Comparison of ENCODE assay signal across 13 cellular contexts in the genomic region with DNA sequence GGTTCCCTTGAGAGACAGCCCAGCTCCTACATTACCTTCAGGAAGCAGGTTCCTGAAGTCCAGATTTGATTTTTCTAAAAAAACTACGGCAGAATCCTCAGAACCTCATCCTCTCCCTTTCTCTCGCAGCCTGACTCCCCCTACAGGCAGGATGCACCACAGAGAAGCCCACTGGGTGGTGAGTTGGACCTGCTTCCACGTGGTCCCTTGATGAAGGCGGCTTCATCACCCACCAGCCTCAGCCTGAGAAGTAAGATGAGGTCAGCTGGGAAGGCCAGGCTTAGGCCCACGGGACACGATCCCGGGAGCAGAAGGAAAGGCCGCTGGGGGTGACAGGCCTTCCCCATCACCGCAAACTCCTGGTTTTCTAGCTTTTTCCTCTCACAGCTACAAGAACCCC.
DNase-seq lines count a peak whose midpoint lies in the region; TF ChIP-seq lines count a peak whose summit lies in the region.
"Had no signal": no experiment of that assay in that cellular context is flagged by ENCODE, and none has a peak within 500 bp of the region (broad histone marks: within the 10 kb centered on the region; RNA-seq: fewer than 3 reads in every experiment).

No MANE protein-coding gene starts in this region.

- H3K27ac Mint-ChIP-seq in progenitor cell of endocrine pancreas = no peak overlapping the region

- DNase-seq in GM06990 (ENCODE audit: extremely low read depth, insufficient read length) (no peak), epithelial cell of esophagus (ENCODE audit: low read depth) (no peak), progenitor cell of endocrine pancreas (ENCODE audit: low spot score, unreplicated experiment) (no peak), PC-9 (no peak), GF-D8 (lab: John Stamatoyannopoulos, UW) (no peak), SW480 (ENCODE audit: low spot score) (no peak), HAP-1 (ENCODE audit: low spot score in 2 of 2) (no peak)
- DNase-seq: activated T-cell treated with anti-CD3 and anti-CD28 coated beads, Interleukin-2, amount 50 U/mL, for 48 hours; midbrain; MM.1S; NK-92 treated with Interleukin-12 subunit alpha and Interleukin-12 subunit beta, amount 100 ng/mL, for 24 hours had no signal

- no peaks in the 10 kb centered on the region for H3K9me3 ChIP-seq in OCI-LY1 (ENCODE audit: low read length)
- no peaks in the 10 kb centered on the region for H3K9me3 ChIP-seq in PC-9 (ENCODE audit: insufficient read depth, low read depth)
- no peaks in the 10 kb centered on the region for H3K9me3 ChIP-seq in HAP-1
- H3K9me3 ChIP-seq: heart left ventricle had no signal

- TF ChIP-seq CTCF in GM06990 (IDR thresholded peaks at IDR 0.05; ENCODE audit: insufficient read depth, low read length, poor library complexity, severe bottlenecking) = peak; percentile 54
- TF ChIP-seq CTCF in OCI-LY1 (IDR thresholded peaks at IDR 0.05; ENCODE audit: low read length) = peak; percentile 70
- TF ChIP-seq CTCF in epithelial cell of esophagus (IDR thresholded peaks at IDR 0.05; ENCODE audit: insufficient read depth, low read depth, low read length, missing control alignments) = peak; percentile 13
- peak; percentile 34 for TF ChIP-seq CTCF in progenitor cell of endocrine pancreas (IDR thresholded peaks at IDR 0.05; ENCODE audit: unreplicated experiment)
- no peak; the same call in 1 of the 2 replicates for TF ChIP-seq CTCF in PC-9 (conservative IDR thresholded peaks at IDR 0.05)

- intact Hi-C loops in PC-9 (cut with micrococcal nuclease; ENCODE audit: unreplicated experiment) = no loop called here

- H3K36me3 ChIP-seq in GM06990 (ENCODE audit: control insufficient read depth, insufficient read depth, low read length) (no peaks in the 10 kb centered on the region), OCI-LY1 (ENCODE audit: insufficient read depth, low read length) (no peaks in the 10 kb centered on the region), PC-9 (ENCODE audit: low read depth) (peaks cover 52% of the 10 kb centered on the region), HAP-1 (replicated peaks) (peaks cover 30% of the 10 kb centered on the region)

- H3K4me3 ChIP-seq in GM06990 (replicated peaks; ENCODE audit: low read depth, low read length) = no peak overlapping the region
- no peak overlapping the region for H3K4me3 ChIP-seq in OCI-LY1 (ENCODE audit: low read depth, low read length, poor library complexity, severe bottlenecking)
- no peak overlapping the region for H3K4me3 ChIP-seq in epithelial cell of esophagus (ENCODE audit: low read length)
- H3K4me3 ChIP-seq in PC-9 = no peak overlapping the region
- H3K4me3 ChIP-seq in HAP-1 = no peak overlapping the region
- H3K4me3 ChIP-seq: heart left ventricle had no signal

- H2AFZ ChIP-seq in OCI-LY1 (ENCODE audit: low read length) = no peak overlapping the region
- H2AFZ ChIP-seq in PC-9 = no peak overlapping the region

- H3K4me2 ChIP-seq in OCI-LY1 (ENCODE audit: low read length) (no peak overlapping the region), PC-9 (no peak overlapping the region)

- no peak overlapping the region for H3K9ac ChIP-seq in OCI-LY1 (ENCODE audit: low read length)

- H3K27me3 ChIP-seq in GM06990 (replicated peaks; ENCODE audit: control insufficient read depth, insufficient read depth, low read length) (no peaks in the 10 kb centered on the region), OCI-LY1 (ENCODE audit: insufficient read depth, low read length) (peaks cover 6% of the 10 kb centered on the region; the same call in 1 of the 2 replicates), PC-9 (ENCODE audit: insufficient read depth, low read depth) (no peaks in the 10 kb centered on the region), HAP-1 (ENCODE audit: low read depth) (no peaks in the 10 kb centered on the region)
- H3K27me3 ChIP-seq: heart left ventricle had no signal

- H3K9me2 ChIP-seq in OCI-LY1 (ENCODE audit: low read depth, low read length) = no peaks in the 10 kb centered on the region
- no peaks in the 10 kb centered on the region for H3K9me2 ChIP-seq in PC-9 (ENCODE audit: insufficient read depth)

- BruUV-seq in PC-9 (replicated peaks; lab: Mats Ljungman, UMichigan) = no TSS peak

- POLR2A ChIA-PET in PC-9 (lab: Charles Lee; ENCODE audit: unreplicated experiment) = no interaction called here

- H3F3A ChIP-seq in OCI-LY1 (ENCODE audit: insufficient read depth, low read length) (no peaks in the 10 kb centered on the region), PC-9 (ENCODE audit: insufficient read depth, low read depth) (peaks cover 19% of the 10 kb centered on the region; the same call in 1 of the 2 replicates)

- H3K36me3 Mint-ChIP-seq in progenitor cell of endocrine pancreas (ENCODE audit: insufficient read depth) = peaks cover 15% of the 10 kb centered on the region

- no peak overlapping the region for H3K4me3 Mint-ChIP-seq in progenitor cell of endocrine pancreas (ENCODE audit: low read depth)

- H3K27ac ChIP-seq in OCI-LY1 (ENCODE audit: low read depth, low read length, poor library complexity, severe bottlenecking) = no peak overlapping the region
- no peak overlapping the region for H3K27ac ChIP-seq in PC-9

- H4K20me1 ChIP-seq in OCI-LY1 (ENCODE audit: insufficient read depth, low read length) (no peaks in the 10 kb centered on the region), PC-9 (ENCODE audit: insufficient read depth) (peaks cover 14% of the 10 kb centered on the region)

- no peaks in the 10 kb centered on the region for H3K79me2 ChIP-seq in OCI-LY1 (ENCODE audit: insufficient read depth, low read length)
- no peaks in the 10 kb centered on the region for H3K79me2 ChIP-seq in PC-9 (ENCODE audit: low read depth)

- CTCF ChIA-PET in PC-9 (lab: Charles Lee) = no interaction called here

- in situ Hi-C loops in HAP-1 (cut with MboI; ENCODE audit: low sequenced_read_pairs) = no loop called here

- no peaks in the 10 kb centered on the region for H3K9me3 Mint-ChIP-seq in progenitor cell of endocrine pancreas (ENCODE audit: low read depth)

- no peaks in the 10 kb centered on the region for H3K4me1 ChIP-seq in OCI-LY1 (ENCODE audit: insufficient read depth, low read length, severe bottlenecking)
- H3K4me1 ChIP-seq in PC-9 (replicated peaks; ENCODE audit: insufficient read depth) = no peaks in the 10 kb centered on the region
- H3K4me1 ChIP-seq in HAP-1 = no peaks in the 10 kb centered on the region

- H3K4me1 Mint-ChIP-seq in progenitor cell of endocrine pancreas (ENCODE audit: low read depth) = no peaks in the 10 kb centered on the region

- no peaks in the 10 kb centered on the region for H3K27me3 Mint-ChIP-seq in progenitor cell of endocrine pancreas
